Comparison of ENCODE assay signal across 1 cellular context in the genomic region with DNA sequence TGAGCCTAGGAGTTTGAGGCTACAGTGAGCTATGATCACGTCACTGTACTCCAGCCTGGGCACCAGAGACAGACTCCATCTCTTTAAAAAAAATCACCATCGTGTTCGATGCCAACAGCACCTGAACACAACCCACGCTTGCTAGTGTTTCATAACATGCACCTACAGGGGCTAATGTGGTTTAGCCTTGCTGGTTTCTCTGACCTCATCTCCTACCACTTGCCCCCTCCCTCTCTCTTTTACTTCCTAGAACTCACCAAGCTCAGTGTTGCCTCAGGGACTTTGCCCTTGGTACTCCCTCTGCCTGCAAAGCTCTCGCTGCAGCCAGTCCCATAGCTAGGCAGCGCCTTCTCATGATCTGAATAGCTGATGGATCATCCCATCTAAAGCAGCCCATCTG.
TF ChIP-seq lines count a peak whose summit lies in the region.

No MANE protein-coding gene starts in this region.

TF ChIP-seq in HepG2, 621 proteins besides CTCF, POLR2A, EP300 and RAD21 (continued from another document and continues in another):
- TF ChIP-seq, protein P1, sequence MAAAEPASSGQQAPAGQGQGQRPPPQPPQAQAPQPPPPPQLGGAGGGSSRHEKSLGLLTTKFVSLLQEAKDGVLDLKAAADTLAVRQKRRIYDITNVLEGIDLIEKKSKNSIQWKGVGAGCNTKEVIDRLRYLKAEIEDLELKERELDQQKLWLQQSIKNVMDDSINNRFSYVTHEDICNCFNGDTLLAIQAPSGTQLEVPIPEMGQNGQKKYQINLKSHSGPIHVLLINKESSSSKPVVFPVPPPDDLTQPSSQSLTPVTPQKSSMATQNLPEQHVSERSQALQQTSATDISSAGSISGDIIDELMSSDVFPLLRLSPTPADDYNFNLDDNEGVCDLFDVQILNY (CRISPR knock-in tag; conservative IDR thresholded peaks at IDR 0.05), result no peak
- TF ChIP-seq ZNF460 (CRISPR knock-in tag; IDR thresholded peaks at IDR 0.05; ENCODE audit: borderline replicate concordance) (no peak), ZMYM2 (CRISPR knock-in tag; IDR thresholded peaks at IDR 0.05) (no peak), SIN3A (IDR thresholded peaks at IDR 0.05; ENCODE audit: borderline replicate concordance, low read depth, low read length) (no peak), KLF13 (CRISPR knock-in tag; IDR thresholded peaks at IDR 0.05) (no peak), ZNF558 (CRISPR knock-in tag; IDR thresholded peaks at IDR 0.05; ENCODE audit: borderline replicate concordance) (no peak), ZNF335 (CRISPR knock-in tag; IDR thresholded peaks at IDR 0.05) (no peak), ZNF274 (CRISPR knock-in tag; IDR thresholded peaks at IDR 0.05) (no peak), PCBP1 (IDR thresholded peaks at IDR 0.05; ENCODE audit: borderline replicate concordance, low read depth, low read length) (no peak), JUNB (CRISPR knock-in tag; IDR thresholded peaks at IDR 0.05; ENCODE audit: borderline replicate concordance) (no peak), ZNF24 (IDR thresholded peaks at IDR 0.05) (no peak), CBX2 (IDR thresholded peaks at IDR 0.05; ENCODE audit: low read depth, low read length) (no peak), CBX2 (CRISPR knock-in tag; IDR thresholded peaks at IDR 0.05; ENCODE audit: low read depth) (no peak), ZBTB20 (CRISPR knock-in tag; IDR thresholded peaks at IDR 0.05; ENCODE audit: borderline replicate concordance, low read depth) (no peak), ZNF777 (CRISPR knock-in tag; IDR thresholded peaks at IDR 0.05) (no peak), TMF1 (CRISPR knock-in tag; IDR thresholded peaks at IDR 0.05; ENCODE audit: low read depth) (no peak), TSC22D2 (CRISPR knock-in tag; IDR thresholded peaks at IDR 0.05; ENCODE audit: borderline replicate concordance) (no peak), TAF15 (IDR thresholded peaks at IDR 0.05; ENCODE audit: low read depth, low read length, poor library complexity, severe bottlenecking) (no peak), SALL2 (CRISPR knock-in tag; IDR thresholded peaks at IDR 0.05) (no peak), ZFAT (CRISPR knock-in tag; conservative IDR thresholded peaks at IDR 0.05) (no peak), ZNF317 (CRISPR knock-in tag; IDR thresholded peaks at IDR 0.05) (no peak), TCF7 (IDR thresholded peaks at IDR 0.05; ENCODE audit: low read depth) (no peak)
- TF ChIP-seq, protein P2, sequence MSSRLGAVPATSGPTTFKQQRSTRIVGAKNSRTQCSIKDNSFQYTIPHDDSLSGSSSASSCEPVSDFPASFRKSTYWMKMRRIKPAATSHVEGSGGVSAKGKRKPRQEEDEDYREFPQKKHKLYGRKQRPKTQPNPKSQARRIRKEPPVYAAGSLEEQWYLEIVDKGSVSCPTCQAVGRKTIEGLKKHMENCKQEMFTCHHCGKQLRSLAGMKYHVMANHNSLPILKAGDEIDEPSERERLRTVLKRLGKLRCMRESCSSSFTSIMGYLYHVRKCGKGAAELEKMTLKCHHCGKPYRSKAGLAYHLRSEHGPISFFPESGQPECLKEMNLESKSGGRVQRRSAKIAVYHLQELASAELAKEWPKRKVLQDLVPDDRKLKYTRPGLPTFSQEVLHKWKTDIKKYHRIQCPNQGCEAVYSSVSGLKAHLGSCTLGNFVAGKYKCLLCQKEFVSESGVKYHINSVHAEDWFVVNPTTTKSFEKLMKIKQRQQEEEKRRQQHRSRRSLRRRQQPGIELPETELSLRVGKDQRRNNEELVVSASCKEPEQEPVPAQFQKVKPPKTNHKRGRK (CRISPR knock-in tag; IDR thresholded peaks at IDR 0.05), result no peak
- TF ChIP-seq, protein P3, sequence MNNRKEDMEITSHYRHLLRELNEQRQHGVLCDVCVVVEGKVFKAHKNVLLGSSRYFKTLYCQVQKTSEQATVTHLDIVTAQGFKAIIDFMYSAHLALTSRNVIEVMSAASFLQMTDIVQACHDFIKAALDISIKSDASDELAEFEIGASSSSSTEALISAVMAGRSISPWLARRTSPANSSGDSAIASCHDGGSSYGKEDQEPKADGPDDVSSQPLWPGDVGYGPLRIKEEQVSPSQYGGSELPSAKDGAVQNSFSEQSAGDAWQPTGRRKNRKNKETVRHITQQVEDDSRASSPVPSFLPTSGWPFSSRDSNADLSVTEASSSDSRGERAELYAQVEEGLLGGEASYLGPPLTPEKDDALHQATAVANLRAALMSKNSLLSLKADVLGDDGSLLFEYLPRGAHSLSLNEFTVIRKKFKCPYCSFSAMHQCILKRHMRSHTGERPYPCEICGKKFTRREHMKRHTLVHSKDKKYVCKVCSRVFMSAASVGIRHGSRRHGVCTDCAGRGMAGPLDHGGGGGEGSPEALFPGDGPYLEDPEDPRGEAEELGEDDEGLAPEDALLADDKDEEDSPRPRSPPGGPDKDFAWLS (CRISPR knock-in tag; IDR thresholded peaks at IDR 0.05; ENCODE audit: borderline replicate concordance), result no peak
- TF ChIP-seq, protein P4, sequence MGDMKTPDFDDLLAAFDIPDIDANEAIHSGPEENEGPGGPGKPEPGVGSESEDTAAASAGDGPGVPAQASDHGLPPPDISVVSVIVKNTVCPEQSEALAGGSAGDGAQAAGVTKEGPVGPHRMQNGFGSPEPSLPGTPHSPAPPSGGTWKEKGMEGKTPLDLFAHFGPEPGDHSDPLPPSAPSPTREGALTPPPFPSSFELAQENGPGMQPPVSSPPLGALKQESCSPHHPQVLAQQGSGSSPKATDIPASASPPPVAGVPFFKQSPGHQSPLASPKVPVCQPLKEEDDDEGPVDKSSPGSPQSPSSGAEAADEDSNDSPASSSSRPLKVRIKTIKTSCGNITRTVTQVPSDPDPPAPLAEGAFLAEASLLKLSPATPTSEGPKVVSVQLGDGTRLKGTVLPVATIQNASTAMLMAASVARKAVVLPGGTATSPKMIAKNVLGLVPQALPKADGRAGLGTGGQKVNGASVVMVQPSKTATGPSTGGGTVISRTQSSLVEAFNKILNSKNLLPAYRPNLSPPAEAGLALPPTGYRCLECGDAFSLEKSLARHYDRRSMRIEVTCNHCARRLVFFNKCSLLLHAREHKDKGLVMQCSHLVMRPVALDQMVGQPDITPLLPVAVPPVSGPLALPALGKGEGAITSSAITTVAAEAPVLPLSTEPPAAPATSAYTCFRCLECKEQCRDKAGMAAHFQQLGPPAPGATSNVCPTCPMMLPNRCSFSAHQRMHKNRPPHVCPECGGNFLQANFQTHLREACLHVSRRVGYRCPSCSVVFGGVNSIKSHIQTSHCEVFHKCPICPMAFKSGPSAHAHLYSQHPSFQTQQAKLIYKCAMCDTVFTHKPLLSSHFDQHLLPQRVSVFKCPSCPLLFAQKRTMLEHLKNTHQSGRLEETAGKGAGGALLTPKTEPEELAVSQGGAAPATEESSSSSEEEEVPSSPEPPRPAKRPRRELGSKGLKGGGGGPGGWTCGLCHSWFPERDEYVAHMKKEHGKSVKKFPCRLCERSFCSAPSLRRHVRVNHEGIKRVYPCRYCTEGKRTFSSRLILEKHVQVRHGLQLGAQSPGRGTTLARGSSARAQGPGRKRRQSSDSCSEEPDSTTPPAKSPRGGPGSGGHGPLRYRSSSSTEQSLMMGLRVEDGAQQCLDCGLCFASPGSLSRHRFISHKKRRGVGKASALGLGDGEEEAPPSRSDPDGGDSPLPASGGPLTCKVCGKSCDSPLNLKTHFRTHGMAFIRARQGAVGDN (CRISPR knock-in tag; IDR thresholded peaks at IDR 0.05), result no peak
- TF ChIP-seq, protein P5, sequence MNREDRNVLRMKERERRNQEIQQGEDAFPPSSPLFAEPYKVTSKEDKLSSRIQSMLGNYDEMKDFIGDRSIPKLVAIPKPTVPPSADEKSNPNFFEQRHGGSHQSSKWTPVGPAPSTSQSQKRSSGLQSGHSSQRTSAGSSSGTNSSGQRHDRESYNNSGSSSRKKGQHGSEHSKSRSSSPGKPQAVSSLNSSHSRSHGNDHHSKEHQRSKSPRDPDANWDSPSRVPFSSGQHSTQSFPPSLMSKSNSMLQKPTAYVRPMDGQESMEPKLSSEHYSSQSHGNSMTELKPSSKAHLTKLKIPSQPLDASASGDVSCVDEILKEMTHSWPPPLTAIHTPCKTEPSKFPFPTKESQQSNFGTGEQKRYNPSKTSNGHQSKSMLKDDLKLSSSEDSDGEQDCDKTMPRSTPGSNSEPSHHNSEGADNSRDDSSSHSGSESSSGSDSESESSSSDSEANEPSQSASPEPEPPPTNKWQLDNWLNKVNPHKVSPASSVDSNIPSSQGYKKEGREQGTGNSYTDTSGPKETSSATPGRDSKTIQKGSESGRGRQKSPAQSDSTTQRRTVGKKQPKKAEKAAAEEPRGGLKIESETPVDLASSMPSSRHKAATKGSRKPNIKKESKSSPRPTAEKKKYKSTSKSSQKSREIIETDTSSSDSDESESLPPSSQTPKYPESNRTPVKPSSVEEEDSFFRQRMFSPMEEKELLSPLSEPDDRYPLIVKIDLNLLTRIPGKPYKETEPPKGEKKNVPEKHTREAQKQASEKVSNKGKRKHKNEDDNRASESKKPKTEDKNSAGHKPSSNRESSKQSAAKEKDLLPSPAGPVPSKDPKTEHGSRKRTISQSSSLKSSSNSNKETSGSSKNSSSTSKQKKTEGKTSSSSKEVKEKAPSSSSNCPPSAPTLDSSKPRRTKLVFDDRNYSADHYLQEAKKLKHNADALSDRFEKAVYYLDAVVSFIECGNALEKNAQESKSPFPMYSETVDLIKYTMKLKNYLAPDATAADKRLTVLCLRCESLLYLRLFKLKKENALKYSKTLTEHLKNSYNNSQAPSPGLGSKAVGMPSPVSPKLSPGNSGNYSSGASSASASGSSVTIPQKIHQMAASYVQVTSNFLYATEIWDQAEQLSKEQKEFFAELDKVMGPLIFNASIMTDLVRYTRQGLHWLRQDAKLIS (CRISPR knock-in tag; IDR thresholded peaks at IDR 0.05), result no peak
- TF ChIP-seq, protein P6, sequence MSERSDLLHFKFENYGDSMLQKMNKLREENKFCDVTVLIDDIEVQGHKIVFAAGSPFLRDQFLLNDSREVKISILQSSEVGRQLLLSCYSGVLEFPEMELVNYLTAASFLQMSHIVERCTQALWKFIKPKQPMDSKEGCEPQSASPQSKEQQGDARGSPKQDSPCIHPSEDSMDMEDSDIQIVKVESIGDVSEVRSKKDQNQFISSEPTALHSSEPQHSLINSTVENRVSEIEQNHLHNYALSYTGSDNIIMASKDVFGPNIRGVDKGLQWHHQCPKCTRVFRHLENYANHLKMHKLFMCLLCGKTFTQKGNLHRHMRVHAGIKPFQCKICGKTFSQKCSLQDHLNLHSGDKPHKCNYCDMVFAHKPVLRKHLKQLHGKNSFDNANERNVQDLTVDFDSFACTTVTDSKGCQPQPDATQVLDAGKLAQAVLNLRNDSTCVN (CRISPR knock-in tag; IDR thresholded peaks at IDR 0.05; ENCODE audit: borderline replicate concordance), result no peak
- TF ChIP-seq, protein P7, sequence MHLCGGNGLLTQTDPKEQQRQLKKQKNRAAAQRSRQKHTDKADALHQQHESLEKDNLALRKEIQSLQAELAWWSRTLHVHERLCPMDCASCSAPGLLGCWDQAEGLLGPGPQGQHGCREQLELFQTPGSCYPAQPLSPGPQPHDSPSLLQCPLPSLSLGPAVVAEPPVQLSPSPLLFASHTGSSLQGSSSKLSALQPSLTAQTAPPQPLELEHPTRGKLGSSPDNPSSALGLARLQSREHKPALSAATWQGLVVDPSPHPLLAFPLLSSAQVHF (CRISPR knock-in tag; IDR thresholded peaks at IDR 0.05), result no peak
- TF ChIP-seq, protein P8, sequence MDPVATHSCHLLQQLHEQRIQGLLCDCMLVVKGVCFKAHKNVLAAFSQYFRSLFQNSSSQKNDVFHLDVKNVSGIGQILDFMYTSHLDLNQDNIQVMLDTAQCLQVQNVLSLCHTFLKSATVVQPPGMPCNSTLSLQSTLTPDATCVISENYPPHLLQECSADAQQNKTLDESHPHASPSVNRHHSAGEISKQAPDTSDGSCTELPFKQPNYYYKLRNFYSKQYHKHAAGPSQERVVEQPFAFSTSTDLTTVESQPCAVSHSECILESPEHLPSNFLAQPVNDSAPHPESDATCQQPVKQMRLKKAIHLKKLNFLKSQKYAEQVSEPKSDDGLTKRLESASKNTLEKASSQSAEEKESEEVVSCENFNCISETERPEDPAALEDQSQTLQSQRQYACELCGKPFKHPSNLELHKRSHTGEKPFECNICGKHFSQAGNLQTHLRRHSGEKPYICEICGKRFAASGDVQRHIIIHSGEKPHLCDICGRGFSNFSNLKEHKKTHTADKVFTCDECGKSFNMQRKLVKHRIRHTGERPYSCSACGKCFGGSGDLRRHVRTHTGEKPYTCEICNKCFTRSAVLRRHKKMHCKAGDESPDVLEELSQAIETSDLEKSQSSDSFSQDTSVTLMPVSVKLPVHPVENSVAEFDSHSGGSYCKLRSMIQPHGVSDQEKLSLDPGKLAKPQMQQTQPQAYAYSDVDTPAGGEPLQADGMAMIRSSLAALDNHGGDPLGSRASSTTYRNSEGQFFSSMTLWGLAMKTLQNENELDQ (CRISPR knock-in tag; IDR thresholded peaks at IDR 0.05; ENCODE audit: borderline replicate concordance), result no peak
- TF ChIP-seq, protein P9, sequence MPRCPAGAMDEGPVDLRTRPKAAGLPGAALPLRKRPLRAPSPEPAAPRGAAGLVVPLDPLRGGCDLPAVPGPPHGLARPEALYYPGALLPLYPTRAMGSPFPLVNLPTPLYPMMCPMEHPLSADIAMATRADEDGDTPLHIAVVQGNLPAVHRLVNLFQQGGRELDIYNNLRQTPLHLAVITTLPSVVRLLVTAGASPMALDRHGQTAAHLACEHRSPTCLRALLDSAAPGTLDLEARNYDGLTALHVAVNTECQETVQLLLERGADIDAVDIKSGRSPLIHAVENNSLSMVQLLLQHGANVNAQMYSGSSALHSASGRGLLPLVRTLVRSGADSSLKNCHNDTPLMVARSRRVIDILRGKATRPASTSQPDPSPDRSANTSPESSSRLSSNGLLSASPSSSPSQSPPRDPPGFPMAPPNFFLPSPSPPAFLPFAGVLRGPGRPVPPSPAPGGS (CRISPR knock-in tag; IDR thresholded peaks at IDR 0.05), result no peak
- TF ChIP-seq, protein P10, sequence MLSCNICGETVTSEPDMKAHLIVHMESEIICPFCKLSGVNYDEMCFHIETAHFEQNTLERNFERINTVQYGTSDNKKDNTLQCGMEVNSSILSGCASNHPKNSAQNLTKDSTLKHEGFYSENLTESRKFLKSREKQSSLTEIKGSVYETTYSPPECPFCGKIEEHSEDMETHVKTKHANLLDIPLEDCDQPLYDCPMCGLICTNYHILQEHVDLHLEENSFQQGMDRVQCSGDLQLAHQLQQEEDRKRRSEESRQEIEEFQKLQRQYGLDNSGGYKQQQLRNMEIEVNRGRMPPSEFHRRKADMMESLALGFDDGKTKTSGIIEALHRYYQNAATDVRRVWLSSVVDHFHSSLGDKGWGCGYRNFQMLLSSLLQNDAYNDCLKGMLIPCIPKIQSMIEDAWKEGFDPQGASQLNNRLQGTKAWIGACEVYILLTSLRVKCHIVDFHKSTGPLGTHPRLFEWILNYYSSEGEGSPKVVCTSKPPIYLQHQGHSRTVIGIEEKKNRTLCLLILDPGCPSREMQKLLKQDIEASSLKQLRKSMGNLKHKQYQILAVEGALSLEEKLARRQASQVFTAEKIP (CRISPR knock-in tag; IDR thresholded peaks at IDR 0.05; ENCODE audit: borderline replicate concordance), result no peak
